Comparison of ENCODE assay signal across 15 cellular contexts in genomic region chr10:8950978-8951377, GRCh38.
A peak's percentile ranks its signal among the peaks of the same experiment; 100 is the strongest.
DNase-seq lines count a peak whose midpoint lies in the region; ATAC-seq lines count a peak whose summit lies in the region.
"Had no signal": no experiment of that assay in that cellular context is flagged by ENCODE, and none has a peak within 500 bp of the region (broad histone marks: within the 10 kb centered on the region; RNA-seq: fewer than 3 reads in every experiment).

No MANE protein-coding gene starts in this region.

- H3K27ac Mint-ChIP-seq in activated T-cell treated with anti-CD3 and anti-CD28 coated beads, Interleukin-2, amount 50 U/mL, for 24 hours = peak overlapping the region; percentile 47
- H3K27ac Mint-ChIP-seq in stimulated activated naive CD8-positive, alpha-beta T cell treated with anti-CD3 and anti-CD28 coated beads, Interleukin-15, amount 100 ng/mL, for 72 hours = no peak overlapping the region
- H3K27ac Mint-ChIP-seq: CD14-positive monocyte, GM23338 had no signal

- no peaks in the 10 kb centered on the region for H3K36me3 Mint-ChIP-seq in activated T-cell treated with anti-CD3 and anti-CD28 coated beads, Interleukin-2, amount 50 U/mL, for 24 hours (ENCODE audit: low read depth)
- H3K36me3 Mint-ChIP-seq: CD14-positive monocyte had no signal

- no peak overlapping the region for H3K4me3 Mint-ChIP-seq in activated T-cell treated with anti-CD3 and anti-CD28 coated beads, Interleukin-2, amount 50 U/mL, for 24 hours
- no peak overlapping the region for H3K4me3 Mint-ChIP-seq in stimulated activated naive CD8-positive, alpha-beta T cell treated with anti-CD3 and anti-CD28 coated beads, Interleukin-15, amount 100 ng/mL, for 72 hours
- H3K4me3 Mint-ChIP-seq: CD14-positive monocyte, GM23338 had no signal

- no peak for DNase-seq in activated CD4-positive, CD25-positive, alpha-beta regulatory T cell treated with anti-CD3 and anti-CD28 coated beads, Interleukin-2, amount 50 U/mL, for 72 hours
- no peak for DNase-seq in activated T-cell treated with anti-CD3 and anti-CD28 coated beads, Interleukin-2, amount 50 U/mL, for 24 hours
- DNase-seq in activated T-cell treated with anti-CD3 and anti-CD28 coated beads, Interleukin-2, amount 50 U/mL, for 48 hours = no peak
- no peak for DNase-seq in stimulated activated naive CD8-positive, alpha-beta T cell treated with anti-CD3 and anti-CD28 coated beads, Interleukin-15, Interleukin-2, amounts not matched to agents 100 U/mL and 50 U/mL, for 24 hours
- no peak for DNase-seq in stimulated activated naive CD8-positive, alpha-beta T cell treated with anti-CD3 and anti-CD28 coated beads, Interleukin-15, amount 100 ng/mL, for 72 hours
- DNase-seq: 8988T; CD4-positive, alpha-beta memory T cell; DMS153; DMS79; GDM1; HCEC 1CT had no signal

- H3K4me1 Mint-ChIP-seq in activated T-cell treated with anti-CD3 and anti-CD28 coated beads, Interleukin-2, amount 50 U/mL, for 24 hours (ENCODE audit: low read depth) = peaks cover 17% of the 10 kb centered on the region
- H3K4me1 Mint-ChIP-seq in stimulated activated naive CD8-positive, alpha-beta T cell treated with anti-CD3 and anti-CD28 coated beads, Interleukin-15, amount 100 ng/mL, for 72 hours = peaks cover 7% of the 10 kb centered on the region
- H3K4me1 Mint-ChIP-seq: CD14-positive monocyte, GM23338 had no signal

- peaks cover 12% of the 10 kb centered on the region for H3K9me3 Mint-ChIP-seq in activated T-cell treated with anti-CD3 and anti-CD28 coated beads, Interleukin-2, amount 50 U/mL, for 24 hours
- peaks cover 5 to 13% of the 10 kb centered on the region in 2 donors for H3K9me3 Mint-ChIP-seq in stimulated activated naive CD8-positive, alpha-beta T cell treated with anti-CD3 and anti-CD28 coated beads, Interleukin-15, amount 100 ng/mL, for 72 hours
- H3K9me3 Mint-ChIP-seq: GM23338 had no signal

- ATAC-seq in activated CD4-positive, CD25-positive, alpha-beta regulatory T cell treated with anti-CD3 and anti-CD28 coated beads, Interleukin-2, amount 50 U/mL, for 24 hours = peak; percentile 43 to 53
- ATAC-seq in stimulated activated naive CD8-positive, alpha-beta T cell treated with anti-CD3 and anti-CD28 coated beads, Interleukin-15, Interleukin-2, amounts not matched to agents 100 U/mL and 50 U/mL, for 24 hours = peak; percentile 73
- no peak for ATAC-seq in stimulated activated naive CD8-positive, alpha-beta T cell treated with anti-CD3 and anti-CD28 coated beads, Interleukin-15, amount 100 ng/mL, for 72 hours
- no peak for ATAC-seq in GM18498 (IDR thresholded peaks at IDR 0.05; ENCODE audit: unreplicated experiment)
- ATAC-seq: GM23338 had no signal

- H3K27me3 Mint-ChIP-seq in activated T-cell treated with anti-CD3 and anti-CD28 coated beads, Interleukin-2, amount 50 U/mL, for 24 hours = peaks cover 4% of the 10 kb centered on the region
- H3K27me3 Mint-ChIP-seq in stimulated activated naive CD8-positive, alpha-beta T cell treated with anti-CD3 and anti-CD28 coated beads, Interleukin-15, amount 100 ng/mL, for 72 hours = no peaks in the 10 kb centered on the region

Comparison
In these comparisons a context has a peak if more than half of its experiments do, and no peak if none do; other contexts are left out.
1. ATAC-seq: peak in activated CD4-positive, CD25-positive, alpha-beta regulatory T cell treated with anti-CD3 and anti-CD28 coated beads, Interleukin-2, amount 50 U/mL, for 24 hours (2 of 2) and stimulated activated naive CD8-positive, alpha-beta T cell treated with anti-CD3 and anti-CD28 coated beads, Interleukin-15, Interleukin-2, amounts not matched to agents 100 U/mL and 50 U/mL, for 24 hours (single experiment); none in stimulated activated naive CD8-positive, alpha-beta T cell treated with anti-CD3 and anti-CD28 coated beads, Interleukin-15, amount 100 ng/mL, for 72 hours (single experiment) and GM18498 (single experiment).